Comparison of ENCODE assay signal across 9 cellular contexts in genomic region chr6:113997106-113997505, GRCh38. TPM values are rescaled to one million over a fixed set of nuclear protein-coding genes. Genes with fewer than 3 reads are reported as not detected.
DNase-seq lines count a peak whose midpoint lies in the region; ATAC-seq and TF ChIP-seq lines count a peak whose summit lies in the region.
"Had no signal": no experiment of that assay in that cellular context is flagged by ENCODE, and none has a peak within 500 bp of the region (broad histone marks: within the 10 kb centered on the region; RNA-seq: fewer than 3 reads in every experiment).

No MANE protein-coding gene starts in this region.

- peaks cover 24% of the 10 kb centered on the region for H3K4me1 ChIP-seq in mesodermal cell (ENCODE audit: control insufficient read depth, insufficient read depth, low read length, poor library complexity, severe bottlenecking)

- H3K27me3 Mint-ChIP-seq in chondrocyte (ENCODE audit: low read depth): no peaks in the 10 kb centered on the region

- WGBS in mesodermal cell (ENCODE audit: insufficient coverage in 2 of 2), 2 experiments: 100% methylated on average over 2 of the region's 4 CpGs; no CpG with 5 or more reads in 1 of the 2 experiments

- H3K9me3 ChIP-seq in mesodermal cell (ENCODE audit: control insufficient read depth, low read length): peaks cover 5% of the 10 kb centered on the region

- DNase-seq in AG08395 (ENCODE audit: low spot score) (peak; percentile 82), M059J (ENCODE audit: low read depth) (peak; percentile 94), chondrocyte (ENCODE audit: low spot score) (no peak), DMS153 treated with DMSO at 0.1 percent for 48 hours (lab: John Stamatoyannopoulos, UW; ENCODE audit: unreplicated experiment) (no peak), KG1 (lab: John Stamatoyannopoulos, UW) (no peak)
- DNase-seq in stimulated activated CD8-positive, alpha-beta memory T cell treated with anti-CD3 and anti-CD28 coated beads, Interleukin-4, amount 100 ng/mL, for 48 hours: no peak
- DNase-seq: CD4-positive, alpha-beta T cell had no signal

- no peak for TF ChIP-seq CTCF in chondrocyte (IDR thresholded peaks at IDR 0.05)

- peak overlapping the region; percentile 83 for H3K27ac Mint-ChIP-seq in chondrocyte (ENCODE audit: unreplicated experiment)
- H3K27ac Mint-ChIP-seq: CD4-positive, alpha-beta T cell had no signal

- H3K27ac ChIP-seq in mesodermal cell (ENCODE audit: low read depth, low read length, severe bottlenecking): peak overlapping the region; percentile 68

- no peak overlapping the region for H3K4me3 ChIP-seq in mesodermal cell (ENCODE audit: extremely low read depth, insufficient read depth, low read length, poor library complexity, severe bottlenecking)

- no peak for ATAC-seq in HG02571 (IDR thresholded peaks at IDR 0.05; ENCODE audit: unreplicated experiment)

- H3K4me3 Mint-ChIP-seq in chondrocyte (ENCODE audit: unreplicated experiment): no peak overlapping the region
- H3K4me3 Mint-ChIP-seq: CD4-positive, alpha-beta T cell had no signal

- H3K4me1 Mint-ChIP-seq in chondrocyte (ENCODE audit: low read depth): peaks cover 64% of the 10 kb centered on the region

- no peaks in the 10 kb centered on the region for H3K36me3 Mint-ChIP-seq in chondrocyte (ENCODE audit: low read depth)

- peaks cover 54% of the 10 kb centered on the region for H3K36me3 ChIP-seq in mesodermal cell (ENCODE audit: control insufficient read depth, insufficient read depth, low read length)

- H3K9me3 Mint-ChIP-seq in chondrocyte (ENCODE audit: low read depth): no peaks in the 10 kb centered on the region
- H3K9me3 Mint-ChIP-seq: CD4-positive, alpha-beta T cell had no signal

RNA-seq across cellular contexts. Expression of gene HDAC2, which starts 26.2 kb away (rescaled TPM):
- total RNA-seq in M059J (2014; rRNA removed; shearing (Covaris generic)): 82.7 and 173 TPM in 2 replicates
- total RNA-seq in chondrocyte: 104 to 116 TPM (median 104 TPM) in 3 replicates
- polyA plus RNA-seq in mesodermal cell (2013, experiment 1 of 2): 329 TPM
- 365 TPM for polyA plus RNA-seq in mesodermal cell (2013, experiment 2 of 2)

Comparison
In these comparisons a context has a peak if more than half of its experiments do, and no peak if none do; other contexts are left out.
1. DNase-seq: peak in AG08395 (single experiment) and M059J (single experiment); none in chondrocyte (single experiment), DMS153 treated with DMSO at 0.1 percent for 48 hours (single experiment), stimulated activated CD8-positive, alpha-beta memory T cell treated with anti-CD3 and anti-CD28 coated beads, Interleukin-4, amount 100 ng/mL, for 48 hours (single experiment) and KG1 (single experiment).